In genomic region chrX:39630344-39630743, GRCh38 we compare ENCODE assay signal across 19 cellular contexts.
DNase-seq lines count a peak whose midpoint lies in the region; ATAC-seq and TF ChIP-seq lines count a peak whose summit lies in the region.
"Had no signal": no experiment of that assay in that cellular context is flagged by ENCODE, and none has a peak within 500 bp of the region (broad histone marks: within the 10 kb centered on the region; RNA-seq: fewer than 3 reads in every experiment).

No MANE protein-coding gene starts in this region.

- H3K4me1 Mint-ChIP-seq in activated CD8-positive, alpha-beta T cell treated with anti-CD3 and anti-CD28 coated beads for 36 hours (ENCODE audit: low read depth), result peaks cover 29% of the 10 kb centered on the region
- peaks cover 23% of the 10 kb centered on the region for H3K4me1 Mint-ChIP-seq in activated CD8-positive, alpha-beta T cell treated with anti-CD3 and anti-CD28 coated beads, Interleukin-2, amount 10 ng/mL, durations not matched to agents 7 days and 5 days (ENCODE audit: low read depth)
- peaks cover 25% of the 10 kb centered on the region for H3K4me1 Mint-ChIP-seq in activated naive CD8-positive, alpha-beta T cell treated with anti-CD3 and anti-CD28 coated beads for 36 hours
- H3K4me1 Mint-ChIP-seq: B cell had no signal

- no peak overlapping the region for H3K4me2 ChIP-seq in PC-3 (ENCODE audit: low read length)

- ATAC-seq in activated CD8-positive, alpha-beta T cell treated with anti-CD3 and anti-CD28 coated beads for 36 hours, result peak; percentile 74
- no peak for ATAC-seq in activated CD8-positive, alpha-beta T cell treated with anti-CD3 and anti-CD28 coated beads, Interleukin-2, amount 10 ng/mL, durations not matched to agents 7 days and 5 days
- ATAC-seq in stimulated activated naive CD8-positive, alpha-beta T cell treated with anti-CD3 and anti-CD28 coated beads, Interleukin-15, Interleukin-2, amounts not matched to agents 100 U/mL and 50 U/mL, for 24 hours, result peak; percentile 32
- ATAC-seq in PC-3, result no peak
- ATAC-seq: GM12878 had no signal

- no peaks in the 10 kb centered on the region for H3K9me3 Mint-ChIP-seq in activated CD8-positive, alpha-beta T cell treated with anti-CD3 and anti-CD28 coated beads for 36 hours
- H3K9me3 Mint-ChIP-seq in activated CD8-positive, alpha-beta T cell treated with anti-CD3 and anti-CD28 coated beads, Interleukin-2, amount 10 ng/mL, durations not matched to agents 7 days and 5 days (ENCODE audit: insufficient read depth), result no peaks in the 10 kb centered on the region
- H3K9me3 Mint-ChIP-seq in activated naive CD8-positive, alpha-beta T cell treated with anti-CD3 and anti-CD28 coated beads for 36 hours, result no peaks in the 10 kb centered on the region

- no peaks in the 10 kb centered on the region for H3F3A ChIP-seq in PC-3 (ENCODE audit: low read length, unreplicated experiment)

- no peak overlapping the region for H2AFZ ChIP-seq in PC-3 (ENCODE audit: low read length)

- no peak overlapping the region for H3K4me3 Mint-ChIP-seq in activated CD8-positive, alpha-beta T cell treated with anti-CD3 and anti-CD28 coated beads for 36 hours
- no peak overlapping the region for H3K4me3 Mint-ChIP-seq in activated CD8-positive, alpha-beta T cell treated with anti-CD3 and anti-CD28 coated beads, Interleukin-2, amount 10 ng/mL, durations not matched to agents 7 days and 5 days
- H3K4me3 Mint-ChIP-seq in activated naive CD8-positive, alpha-beta T cell treated with anti-CD3 and anti-CD28 coated beads for 36 hours, result no peak overlapping the region
- H3K4me3 Mint-ChIP-seq: B cell had no signal

- no peak overlapping the region for H3K4me3 ChIP-seq in PC-3 (ENCODE audit: low read length)
- H3K4me3 ChIP-seq: GM12878, SJCRH30 had no signal

- H3K27me3 Mint-ChIP-seq in activated CD8-positive, alpha-beta T cell treated with anti-CD3 and anti-CD28 coated beads for 36 hours, result no peaks in the 10 kb centered on the region
- no peaks in the 10 kb centered on the region for H3K27me3 Mint-ChIP-seq in activated CD8-positive, alpha-beta T cell treated with anti-CD3 and anti-CD28 coated beads, Interleukin-2, amount 10 ng/mL, durations not matched to agents 7 days and 5 days (ENCODE audit: low read depth)
- no peaks in the 10 kb centered on the region for H3K27me3 Mint-ChIP-seq in activated naive CD8-positive, alpha-beta T cell treated with anti-CD3 and anti-CD28 coated beads for 36 hours

- no peak overlapping the region for H3K27ac ChIP-seq in PC-3 (ENCODE audit: low read length)
- H3K27ac ChIP-seq: 22Rv1, SJCRH30 had no signal

- DNase-seq in DMS 273 (lab: John Stamatoyannopoulos, UW; ENCODE audit: unreplicated experiment) (peak; percentile 15), DMS 273 treated with DMSO at 0.1 percent for 48 hours (lab: John Stamatoyannopoulos, UW) (no peak), NAMALWA (ENCODE audit: low spot score) (no peak), PC-3 (no peak)
- DNase-seq in activated CD8-positive, alpha-beta T cell treated with anti-CD3 and anti-CD28 coated beads for 36 hours, result peak; percentile 35
- no peak for DNase-seq in activated CD8-positive, alpha-beta T cell treated with anti-CD3 and anti-CD28 coated beads, Interleukin-2, amount 10 ng/mL, durations not matched to agents 7 days and 5 days
- DNase-seq in activated naive CD8-positive, alpha-beta T cell treated with anti-CD3 and anti-CD28 coated beads for 36 hours, result no peak
- no peak for DNase-seq in stimulated activated naive CD8-positive, alpha-beta T cell treated with anti-CD3 and anti-CD28 coated beads, Interleukin-15, Interleukin-2, amounts not matched to agents 100 U/mL and 50 U/mL, for 24 hours
- DNase-seq: COR-L47, DMS153, EL, NCI-H1105, NCI-H2081, NCI-H226, NCI-H524 treated with DMSO at 0.1 percent for 48 hours, SJCRH30 had no signal

- H3K9me2 ChIP-seq in PC-3 (replicated peaks; ENCODE audit: low read length), result no peaks in the 10 kb centered on the region

- H3K27me3 ChIP-seq in PC-3 (ENCODE audit: low read length), result no peaks in the 10 kb centered on the region
- H3K27me3 ChIP-seq: SJCRH30 had no signal

- CTCF ChIA-PET in activated CD8-positive, alpha-beta T cell treated with anti-CD3 and anti-CD28 coated beads for 36 hours (lab: Charles Lee), result interaction anchor here (1.0 kb wide), 1 partner anchor 100 kb away, joined by 3 read pairs; no protein-coding TSS in a partner anchor
- CTCF ChIA-PET in activated CD8-positive, alpha-beta T cell treated with anti-CD3 and anti-CD28 coated beads, Interleukin-2, amount 10 ng/mL, durations not matched to agents 7 days and 5 days (lab: Charles Lee), result no interaction called here
- CTCF ChIA-PET in PC-3 (lab: Charles Lee), result no interaction called here

- H3K9me3 ChIP-seq in PC-3 (ENCODE audit: low read length), result no peaks in the 10 kb centered on the region
- H3K9me3 ChIP-seq: SJCRH30 had no signal

- no peaks in the 10 kb centered on the region for H3K36me3 Mint-ChIP-seq in activated CD8-positive, alpha-beta T cell treated with anti-CD3 and anti-CD28 coated beads for 36 hours (ENCODE audit: low read depth)
- no peaks in the 10 kb centered on the region for H3K36me3 Mint-ChIP-seq in activated CD8-positive, alpha-beta T cell treated with anti-CD3 and anti-CD28 coated beads, Interleukin-2, amount 10 ng/mL, durations not matched to agents 7 days and 5 days (ENCODE audit: low read depth)
- no peaks in the 10 kb centered on the region for H3K36me3 Mint-ChIP-seq in activated naive CD8-positive, alpha-beta T cell treated with anti-CD3 and anti-CD28 coated beads for 36 hours

- no peak for TF ChIP-seq CTCF in activated CD8-positive, alpha-beta T cell treated with anti-CD3 and anti-CD28 coated beads for 36 hours (IDR thresholded peaks at IDR 0.05)
- TF ChIP-seq CTCF in PC-3 (conservative IDR thresholded peaks at IDR 0.05; ENCODE audit: low read depth, low read length), result no peak

- no peak overlapping the region for H3K9ac ChIP-seq in PC-3 (ENCODE audit: low read length)

- no peaks in the 10 kb centered on the region for H4K20me1 ChIP-seq in PC-3 (ENCODE audit: low read length)

- no peaks in the 10 kb centered on the region for H3K4me1 ChIP-seq in PC-3 (ENCODE audit: insufficient read depth, low read length)

- intact Hi-C loops in activated CD8-positive, alpha-beta T cell treated with anti-CD3 and anti-CD28 coated beads for 36 hours (cut with micrococcal nuclease), result no loop called here
- intact Hi-C loops in PC-3 (cut with micrococcal nuclease), result no loop called here

- POLR2A ChIA-PET in activated CD8-positive, alpha-beta T cell treated with anti-CD3 and anti-CD28 coated beads for 36 hours (lab: Charles Lee), result no interaction called here
- POLR2A ChIA-PET in activated CD8-positive, alpha-beta T cell treated with anti-CD3 and anti-CD28 coated beads, Interleukin-2, amount 10 ng/mL, durations not matched to agents 7 days and 5 days (lab: Charles Lee), result no interaction called here
- POLR2A ChIA-PET in PC-3 (lab: Charles Lee; ENCODE audit: unreplicated experiment), result no interaction called here

- no peaks in the 10 kb centered on the region for H3K79me2 ChIP-seq in PC-3 (ENCODE audit: low read length)

- no TSS peak for BruUV-seq in PC-3 (replicated peaks; lab: Mats Ljungman, UMichigan)

- no peaks in the 10 kb centered on the region for H3K36me3 ChIP-seq in PC-3 (ENCODE audit: low read depth, low read length)
- H3K36me3 ChIP-seq: SJCRH30 had no signal

- peak overlapping the region; percentile 64 for H3K27ac Mint-ChIP-seq in activated CD8-positive, alpha-beta T cell treated with anti-CD3 and anti-CD28 coated beads for 36 hours
- H3K27ac Mint-ChIP-seq in activated CD8-positive, alpha-beta T cell treated with anti-CD3 and anti-CD28 coated beads, Interleukin-2, amount 10 ng/mL, durations not matched to agents 7 days and 5 days, result no peak overlapping the region
- peak overlapping the region; percentile 45 for H3K27ac Mint-ChIP-seq in activated naive CD8-positive, alpha-beta T cell treated with anti-CD3 and anti-CD28 coated beads for 36 hours
- H3K27ac Mint-ChIP-seq: B cell had no signal

Comparison
In these comparisons a context has a peak if more than half of its experiments do, and no peak if none do; other contexts are left out.
1. DNase-seq: peak in DMS 273 (single experiment) and activated CD8-positive, alpha-beta T cell treated with anti-CD3 and anti-CD28 coated beads for 36 hours (single experiment); none in DMS 273 treated with DMSO at 0.1 percent for 48 hours (single experiment), activated CD8-positive, alpha-beta T cell treated with anti-CD3 and anti-CD28 coated beads, Interleukin-2, amount 10 ng/mL, durations not matched to agents 7 days and 5 days (single experiment), activated naive CD8-positive, alpha-beta T cell treated with anti-CD3 and anti-CD28 coated beads for 36 hours (single experiment), stimulated activated naive CD8-positive, alpha-beta T cell treated with anti-CD3 and anti-CD28 coated beads, Interleukin-15, Interleukin-2, amounts not matched to agents 100 U/mL and 50 U/mL, for 24 hours (single experiment), NAMALWA (single experiment) and PC-3 (single experiment).
2. ATAC-seq: peak in activated CD8-positive, alpha-beta T cell treated with anti-CD3 and anti-CD28 coated beads for 36 hours (single experiment) and stimulated activated naive CD8-positive, alpha-beta T cell treated with anti-CD3 and anti-CD28 coated beads, Interleukin-15, Interleukin-2, amounts not matched to agents 100 U/mL and 50 U/mL, for 24 hours (single experiment); none in activated CD8-positive, alpha-beta T cell treated with anti-CD3 and anti-CD28 coated beads, Interleukin-2, amount 10 ng/mL, durations not matched to agents 7 days and 5 days (single experiment) and PC-3 (single experiment).